In the genomic region with DNA sequence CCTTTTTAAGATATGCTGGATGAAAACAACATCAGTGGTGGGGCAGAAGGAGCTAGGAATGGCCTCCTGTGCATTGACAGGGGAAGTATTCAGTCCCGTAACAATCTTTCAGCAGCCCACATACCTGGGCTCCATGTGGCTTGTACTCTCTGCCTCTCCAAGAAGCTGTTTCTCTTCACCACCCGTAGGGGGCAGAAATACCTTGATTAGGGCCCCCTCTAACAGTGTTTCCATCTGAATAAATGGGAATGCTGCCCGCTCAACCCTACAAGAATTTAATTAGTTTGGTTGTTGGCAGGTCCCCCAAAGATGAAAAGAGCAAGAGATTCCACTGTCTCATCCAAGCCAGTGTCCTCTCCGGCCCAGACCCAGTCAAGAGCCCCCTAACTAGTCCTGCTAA, we compare ENCODE assay signal across 1 cellular context.
A peak's percentile ranks its signal among the peaks of the same experiment; 100 is the strongest.
TF ChIP-seq lines count a peak whose summit lies in the region.

No MANE protein-coding gene starts in this region.

TF ChIP-seq in GM12878, 131 proteins besides CTCF, POLR2A, EP300 and RAD21 (continued from another document):
- TF ChIP-seq, protein P1, sequence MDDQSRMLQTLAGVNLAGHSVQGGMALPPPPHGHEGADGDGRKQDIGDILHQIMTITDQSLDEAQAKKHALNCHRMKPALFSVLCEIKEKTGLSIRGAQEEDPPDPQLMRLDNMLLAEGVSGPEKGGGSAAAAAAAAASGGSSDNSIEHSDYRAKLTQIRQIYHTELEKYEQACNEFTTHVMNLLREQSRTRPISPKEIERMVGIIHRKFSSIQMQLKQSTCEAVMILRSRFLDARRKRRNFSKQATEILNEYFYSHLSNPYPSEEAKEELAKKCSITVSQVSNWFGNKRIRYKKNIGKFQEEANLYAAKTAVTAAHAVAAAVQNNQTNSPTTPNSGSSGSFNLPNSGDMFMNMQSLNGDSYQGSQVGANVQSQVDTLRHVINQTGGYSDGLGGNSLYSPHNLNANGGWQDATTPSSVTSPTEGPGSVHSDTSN (IDR thresholded peaks at IDR 0.05; ENCODE audit: insufficient replicate concordance, low read depth, low read length): no peak
- no peak for TF ChIP-seq KDM1A (IDR thresholded peaks at IDR 0.05; ENCODE audit: borderline replicate concordance)
- TF ChIP-seq IKZF1 (conservative IDR thresholded peaks at IDR 0.05): 0 out of 2 replicates have a peak, but pooled peaks have one; percentile 20
- TF ChIP-seq YY1 (IDR thresholded peaks at IDR 0.05; ENCODE audit: low read depth, low read length): 0 out of 2 replicates have a peak, but pooled peaks have one; percentile 24
- peak; percentile 61 for TF ChIP-seq SMC3 (IDR thresholded peaks at IDR 0.05; ENCODE audit: borderline replicate concordance, low read length)
- no peak for TF ChIP-seq SRF (IDR thresholded peaks at IDR 0.05; ENCODE audit: low read depth in 2 of 2, low read length in 2 of 2)
- TF ChIP-seq IKZF2 (IDR thresholded peaks at IDR 0.05): 0 out of 4 replicates have a peak, but pooled peaks have one; percentile 19 to 20
